Comparison of ENCODE assay signal across 8 cellular contexts in genomic region chr3:24432989-24433388, GRCh38.
"Had no signal": no experiment of that assay in that cellular context is flagged by ENCODE, and none has a peak within 500 bp of the region (broad histone marks: within the 10 kb centered on the region; RNA-seq: fewer than 3 reads in every experiment).

No MANE protein-coding gene starts in this region.

- DNase-seq: GM23248, GOT3, H7, HFFc6, IMR-90 had no signal

- H3K9ac ChIP-seq: GM23248 had no signal

- H3K36me3 ChIP-seq: HAP-1 had no signal

- H2AFZ ChIP-seq: GM23248 had no signal

- H3K27ac ChIP-seq: GM23248, HL-60 had no signal

- H3K4me3 Mint-ChIP-seq: HFFc6 had no signal

- H3K4me3 ChIP-seq: GM23248, HAP-1 had no signal

- H3K9me3 ChIP-seq: HAP-1 had no signal

- H3K27ac Mint-ChIP-seq: HFFc6 had no signal

- ATAC-seq: HCT116 had no signal
